ENCODE assay signal across 9 cellular contexts in genomic region chr11:65506316-65506769, GRCh38.
DNase-seq lines count a peak whose midpoint lies in the region; ATAC-seq and TF ChIP-seq lines count a peak whose summit lies in the region.
"Had no signal": no experiment of that assay in that cellular context is flagged by ENCODE, and none has a peak within 500 bp of the region (broad histone marks: within the 10 kb centered on the region; RNA-seq: fewer than 3 reads in every experiment).

No MANE protein-coding gene starts in this region.

- H3K36me3 Mint-ChIP-seq in central memory CD8-positive, alpha-beta T cell (ENCODE audit: insufficient read depth): peaks cover 8% of the 10 kb centered on the region

- H3K9me2 ChIP-seq in DOHH2 (replicated peaks; ENCODE audit: control insufficient read depth, low read length): no peaks in the 10 kb centered on the region

- peaks cover 70% of the 10 kb centered on the region for H3K4me1 Mint-ChIP-seq in central memory CD8-positive, alpha-beta T cell

- no peak overlapping the region for H3K4me3 Mint-ChIP-seq in central memory CD8-positive, alpha-beta T cell

- peaks cover 29% of the 10 kb centered on the region for H4K20me1 ChIP-seq in DOHH2 (ENCODE audit: control insufficient read depth, insufficient read depth, low read depth, low read length)

- H3K27ac Mint-ChIP-seq in central memory CD8-positive, alpha-beta T cell (ENCODE audit: low read depth): peak overlapping the region; percentile 92

- no peaks in the 10 kb centered on the region for H3K27me3 ChIP-seq in DOHH2 (ENCODE audit: control insufficient read depth, low read length)
- no peaks in the 10 kb centered on the region for H3K27me3 ChIP-seq in neutrophil

- H3K36me3 ChIP-seq in DOHH2 (ENCODE audit: control insufficient read depth, low read length) (peaks cover 54% of the 10 kb centered on the region), neutrophil (peaks cover 61% of the 10 kb centered on the region)

- H3K4me1 ChIP-seq in DOHH2 (ENCODE audit: control insufficient read depth, low read length) (peaks cover 84% of the 10 kb centered on the region), neutrophil (ENCODE audit: control insufficient read depth in 1 of 2, insufficient read depth in 1 of 2, low read depth in 1 of 2, low read length in 1 of 2) (peaks cover 63 to 74% of the 10 kb centered on the region in 2 experiments)

- H3K9me3 Mint-ChIP-seq in central memory CD8-positive, alpha-beta T cell: no peaks in the 10 kb centered on the region

- DNase-seq in central memory CD8-positive, alpha-beta T cell (ENCODE audit: low spot score in 2 of 2): no peak
- no peak for DNase-seq in OCI-M1 (lab: John Stamatoyannopoulos, UW)
- DNase-seq in COLO668 (lab: John Stamatoyannopoulos, UW; ENCODE audit: unreplicated experiment): no peak
- DNase-seq in SHP77 treated with DMSO at 0.1 percent for 48 hours (lab: John Stamatoyannopoulos, UW): no peak

- H3K9me3 ChIP-seq in DOHH2 (ENCODE audit: control insufficient read depth, insufficient read depth, low read length) (no peaks in the 10 kb centered on the region), neutrophil (no peaks in the 10 kb centered on the region)
- H3K9me3 ChIP-seq: mucosa of descending colon had no signal

- H3K4me2 ChIP-seq in DOHH2 (ENCODE audit: low read length): peak overlapping the region; percentile 92

- peak; percentile 3 for ATAC-seq in central memory CD8-positive, alpha-beta T cell (replicated peaks; ENCODE audit: extremely low read depth, poor library complexity, severe bottlenecking)
- no peak for ATAC-seq in GM19351 (IDR thresholded peaks at IDR 0.05; ENCODE audit: unreplicated experiment)

- H3K27me3 Mint-ChIP-seq in central memory CD8-positive, alpha-beta T cell: no peaks in the 10 kb centered on the region

- H3K4me3 ChIP-seq in DOHH2 (ENCODE audit: low read length) (peak overlapping the region; percentile 85), neutrophil (ENCODE audit: low read depth in 1 of 2, low read length in 1 of 2) (peak overlapping the region; percentile 93 to 96)
- H3K4me3 ChIP-seq: mucosa of descending colon had no signal

- no peak for TF ChIP-seq RAD21 in Ishikawa (IDR thresholded peaks at IDR 0.05; ENCODE audit: low read depth)

- TF ChIP-seq EP300 in Ishikawa (IDR thresholded peaks at IDR 0.05; ENCODE audit: borderline replicate concordance): no peak

- peaks cover 81% of the 10 kb centered on the region for H3F3A ChIP-seq in DOHH2 (ENCODE audit: control insufficient read depth, insufficient read depth)

- H3K79me2 ChIP-seq in DOHH2 (ENCODE audit: control insufficient read depth, low read length): peaks cover 50% of the 10 kb centered on the region

- H3K27ac ChIP-seq in DOHH2 (ENCODE audit: low read depth, low read length): peak overlapping the region; percentile 99
- peak overlapping the region; percentile 99 for H3K27ac ChIP-seq in neutrophil

- TF ChIP-seq CTCF in DOHH2 (IDR thresholded peaks at IDR 0.05; ENCODE audit: low read depth, low read length, poor library complexity, severe bottlenecking) (no peak), neutrophil (IDR thresholded peaks at IDR 0.05) (no peak)

TF ChIP-seq in Ishikawa, 13 proteins besides CTCF, POLR2A, EP300 and RAD21:
- TF ChIP-seq NFIC (IDR thresholded peaks at IDR 0.05): 0 out of 2 replicates have a peak, but pooled peaks have one; percentile 7
- TF ChIP-seq TCF12 (IDR thresholded peaks at IDR 0.05; ENCODE audit: low read depth): no peak
